38 cellular contexts compared by ENCODE assay signal in the genomic region with DNA sequence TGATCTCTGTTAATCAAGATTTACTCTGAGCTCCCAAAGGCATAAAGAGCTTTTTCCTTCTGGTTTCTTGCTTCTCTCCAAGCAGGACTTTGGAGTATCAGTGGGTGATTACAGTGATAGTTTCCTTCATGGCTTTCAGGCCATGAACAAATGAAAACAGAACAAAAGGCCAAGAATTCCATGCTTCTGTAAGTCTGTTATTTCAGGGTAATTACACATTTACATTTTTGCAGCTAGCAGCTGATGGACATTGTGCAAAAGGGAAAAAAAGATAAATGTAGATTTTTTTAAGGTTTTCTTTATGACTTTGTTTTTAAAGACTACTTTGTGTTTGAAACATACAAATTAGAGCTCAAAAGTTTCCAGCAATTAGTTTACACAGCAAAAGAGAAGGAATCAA.
"Had no signal": no experiment of that assay in that cellular context is flagged by ENCODE, and none has a peak within 500 bp of the region (broad histone marks: within the 10 kb centered on the region; RNA-seq: fewer than 3 reads in every experiment).

No MANE protein-coding gene starts in this region.

- H3K4me1 ChIP-seq: ascending aorta, breast epithelium had no signal

- H3K36me3 Mint-ChIP-seq: activated CD8-positive, alpha-beta memory T cell treated with anti-CD3 and anti-CD28 coated beads, Interleukin-2, amount 10 ng/mL, durations not matched to agents 7 days and 5 days; activated naive CD4-positive, alpha-beta T cell treated with anti-CD3 and anti-CD28 coated beads, Interleukin-2, amount 10 ng/mL, durations not matched to agents 7 days and 5 days; activated naive CD4-positive, alpha-beta T cell treated with anti-CD3 and anti-CD28 coated beads, Interleukin-2, amount 50 U/mL, for 24 hours; activated naive CD8-positive, alpha-beta T cell; activated naive CD8-positive, alpha-beta T cell treated with anti-CD3 and anti-CD28 coated beads, Interleukin-2, amount 10 ng/mL, durations not matched to agents 7 days and 5 days had no signal

- H3K9me3 Mint-ChIP-seq: activated naive CD4-positive, alpha-beta T cell treated with anti-CD3 and anti-CD28 coated beads, Interleukin-2, amount 50 U/mL, for 24 hours; activated naive CD8-positive, alpha-beta T cell treated with anti-CD3 and anti-CD28 coated beads, Interleukin-2, amount 10 ng/mL, durations not matched to agents 7 days and 5 days; activated T-cell treated with anti-CD3 and anti-CD28 coated beads, Interleukin-2, amount 50 U/mL, for 24 hours; activated T-helper 2 cell treated with anti-CD3 and anti-CD28 coated beads, Interferon-gamma antibody, Interleukin-2, Interleukin-4, amounts not matched to agents 10 μg/mL and 5 μg/mL and 100 μg/mL, durations not matched to agents 14 hours and 24 hours and 36 hours; T-helper 1 cell treated with Interleukin-12 subunit alpha and Interleukin-12 subunit beta and Interleukin-4 antibody, amounts not matched to agents 30 μg/mL and 1 μg/mL, for 36 hours; T-helper 2 cell treated with Interferon-gamma antibody and Interleukin-4, amounts not matched to agents 5 μg/mL and 100 μg/mL, for 36 hours had no signal

- DNase-seq: activated CD4-positive, alpha-beta memory T cell treated with anti-CD3 and anti-CD28 coated beads, Interleukin-2, amount 10 ng/mL, durations not matched to agents 7 days and 5 days; activated CD4-positive, alpha-beta T cell treated with anti-CD3 and anti-CD28 coated beads for 1 hour; activated CD4-positive, alpha-beta T cell treated with anti-CD3 and anti-CD28 coated beads for 36 hours; activated CD4-positive, alpha-beta T cell treated with anti-CD3 and anti-CD28 coated beads for 48 hours; activated CD4-positive, alpha-beta T cell treated with anti-CD3 and anti-CD28 coated beads, Interleukin-2, amount 10 ng/mL, durations not matched to agents 7 days and 5 days; activated CD4-positive, alpha-beta T cell treated with anti-CD3 and anti-CD28 coated beads, Interleukin-2, amount 50 U/mL, for 48 hours; activated CD4-positive, CD25-positive, alpha-beta regulatory T cell; activated CD8-positive, alpha-beta memory T cell treated with anti-CD3 and anti-CD28 coated beads for 24 hours; activated CD8-positive, alpha-beta memory T cell treated with anti-CD3 and anti-CD28 coated beads, Interleukin-2, amount 10 ng/mL, durations not matched to agents 7 days and 5 days; activated CD8-positive, alpha-beta memory T cell treated with anti-CD3 and anti-CD28 coated beads, Interleukin-2, amount 50 U/mL, for 48 hours; activated CD8-positive, alpha-beta T cell treated with anti-CD3 and anti-CD28 coated beads, Interleukin-2, amount 10 ng/mL, durations not matched to agents 7 days and 5 days; activated effector memory CD4-positive, alpha-beta T cell treated with Interleukin-2 at 50 U/mL for 16 hours; activated gamma-delta T cell; activated naive CD4-positive, alpha-beta T cell treated with anti-CD3 and anti-CD28 coated beads, Interleukin-2, amount 10 ng/mL, durations not matched to agents 7 days and 5 days; activated naive CD4-positive, alpha-beta T cell treated with Interleukin-2 at 50 U/mL for 16 hours; activated naive CD8-positive, alpha-beta T cell treated with anti-CD3 and anti-CD28 coated beads, Interleukin-2, amount 10 ng/mL, durations not matched to agents 7 days and 5 days; activated naive CD8-positive, alpha-beta T cell treated with anti-CD3 and anti-CD28 coated beads, Interleukin-2, amount 50 U/mL, for 24 hours; activated T-cell treated with anti-CD3 and anti-CD28 coated beads, Interleukin-2, amount 50 U/mL, for 24 hours; activated T-cell treated with anti-CD3 and anti-CD28 coated beads, Interleukin-2, amount 50 U/mL, for 48 hours; adrenal gland; amniotic stem cell; anterior cingulate cortex; body of pancreas; brain microvascular endothelial cell; central memory CD4-positive, alpha-beta T cell; SW 1271; T-helper 1 cell; T-helper 2 cell; T-helper 9 cell had no signal

- H3K27me3 ChIP-seq: adrenal gland, ascending aorta, body of pancreas, brain microvascular endothelial cell, breast epithelium had no signal

- H3K4me3 Mint-ChIP-seq: activated CD4-positive, alpha-beta memory T cell treated with anti-CD3 and anti-CD28 coated beads, Interleukin-2, amount 10 ng/mL, durations not matched to agents 7 days and 5 days; activated CD4-positive, alpha-beta T cell treated with anti-CD3 and anti-CD28 coated beads for 36 hours; activated CD4-positive, alpha-beta T cell treated with anti-CD3 and anti-CD28 coated beads, Interleukin-2, amount 10 ng/mL, durations not matched to agents 7 days and 5 days; activated CD8-positive, alpha-beta memory T cell treated with anti-CD3 and anti-CD28 coated beads, Interleukin-2, amount 10 ng/mL, durations not matched to agents 7 days and 5 days; activated CD8-positive, alpha-beta T cell treated with anti-CD3 and anti-CD28 coated beads, Interleukin-2, amount 10 ng/mL, durations not matched to agents 7 days and 5 days; activated naive CD4-positive, alpha-beta T cell treated with anti-CD3 and anti-CD28 coated beads, Interleukin-2, amount 10 ng/mL, durations not matched to agents 7 days and 5 days; activated naive CD4-positive, alpha-beta T cell treated with anti-CD3 and anti-CD28 coated beads, Interleukin-2, amount 50 U/mL, for 24 hours; activated naive CD8-positive, alpha-beta T cell; activated naive CD8-positive, alpha-beta T cell treated with anti-CD3 and anti-CD28 coated beads, Interleukin-2, amount 10 ng/mL, durations not matched to agents 7 days and 5 days; activated naive CD8-positive, alpha-beta T cell treated with anti-CD3 and anti-CD28 coated beads, Interleukin-2, amount 50 U/mL, for 24 hours; activated T-cell treated with anti-CD3 and anti-CD28 coated beads, Interleukin-2, amount 50 U/mL, for 24 hours; T-helper 1 cell treated with Interleukin-12 subunit alpha and Interleukin-12 subunit beta and Interleukin-4 antibody, amounts not matched to agents 30 μg/mL and 1 μg/mL, for 36 hours; T-helper 2 cell treated with Interferon-gamma antibody and Interleukin-4, amounts not matched to agents 5 μg/mL and 100 μg/mL, for 36 hours had no signal

- H3K9me3 ChIP-seq: adrenal gland, ascending aorta, body of pancreas, breast epithelium had no signal

- ATAC-seq: activated CD4-positive, alpha-beta T cell treated with anti-CD3 and anti-CD28 coated beads for 36 hours; activated CD4-positive, CD25-positive, alpha-beta regulatory T cell treated with anti-CD3 and anti-CD28 coated beads, Interleukin-2, amount 50 U/mL, for 24 hours; activated CD8-positive, alpha-beta memory T cell treated with anti-CD3 and anti-CD28 coated beads, Interleukin-2, amount 10 ng/mL, durations not matched to agents 7 days and 5 days; activated CD8-positive, alpha-beta T cell treated with anti-CD3 and anti-CD28 coated beads, Interleukin-2, amount 10 ng/mL, durations not matched to agents 7 days and 5 days; activated naive CD8-positive, alpha-beta T cell treated with anti-CD3 and anti-CD28 coated beads, Interleukin-2, amount 50 U/mL, for 24 hours; body of pancreas had no signal

- H3K4me3 ChIP-seq: adrenal gland, ascending aorta, body of pancreas, breast epithelium had no signal

- H3K27ac ChIP-seq: adrenal gland, ascending aorta, body of pancreas, brain microvascular endothelial cell, breast epithelium, VCaP had no signal

- H3K27ac Mint-ChIP-seq: activated CD4-positive, alpha-beta memory T cell treated with anti-CD3 and anti-CD28 coated beads, Interleukin-2, amount 10 ng/mL, durations not matched to agents 7 days and 5 days; activated CD4-positive, alpha-beta T cell treated with anti-CD3 and anti-CD28 coated beads for 36 hours; activated CD4-positive, alpha-beta T cell treated with anti-CD3 and anti-CD28 coated beads, Interleukin-2, amount 10 ng/mL, durations not matched to agents 7 days and 5 days; activated CD8-positive, alpha-beta memory T cell treated with anti-CD3 and anti-CD28 coated beads, Interleukin-2, amount 10 ng/mL, durations not matched to agents 7 days and 5 days; activated CD8-positive, alpha-beta T cell treated with anti-CD3 and anti-CD28 coated beads, Interleukin-2, amount 10 ng/mL, durations not matched to agents 7 days and 5 days; activated naive CD4-positive, alpha-beta T cell treated with anti-CD3 and anti-CD28 coated beads, Interleukin-2, amount 10 ng/mL, durations not matched to agents 7 days and 5 days; activated naive CD4-positive, alpha-beta T cell treated with anti-CD3 and anti-CD28 coated beads, Interleukin-2, amount 50 U/mL, for 24 hours; activated naive CD8-positive, alpha-beta T cell; activated naive CD8-positive, alpha-beta T cell treated with anti-CD3 and anti-CD28 coated beads, Interleukin-2, amount 10 ng/mL, durations not matched to agents 7 days and 5 days; activated naive CD8-positive, alpha-beta T cell treated with anti-CD3 and anti-CD28 coated beads, Interleukin-2, amount 50 U/mL, for 24 hours; activated T-cell treated with anti-CD3 and anti-CD28 coated beads, Interleukin-2, amount 50 U/mL, for 24 hours; activated T-helper 2 cell treated with anti-CD3 and anti-CD28 coated beads, Interferon-gamma antibody, Interleukin-2, Interleukin-4, amounts not matched to agents 10 μg/mL and 5 μg/mL and 100 μg/mL, durations not matched to agents 14 hours and 24 hours and 36 hours; T-helper 1 cell treated with Interleukin-12 subunit alpha and Interleukin-12 subunit beta and Interleukin-4 antibody, amounts not matched to agents 30 μg/mL and 1 μg/mL, for 36 hours; T-helper 2 cell treated with Interferon-gamma antibody and Interleukin-4, amounts not matched to agents 5 μg/mL and 100 μg/mL, for 36 hours had no signal

- H3K27me3 Mint-ChIP-seq: activated CD4-positive, alpha-beta memory T cell treated with anti-CD3 and anti-CD28 coated beads, Interleukin-2, amount 10 ng/mL, durations not matched to agents 7 days and 5 days; activated CD4-positive, alpha-beta T cell treated with anti-CD3 and anti-CD28 coated beads for 36 hours; activated CD4-positive, alpha-beta T cell treated with anti-CD3 and anti-CD28 coated beads, Interleukin-2, amount 10 ng/mL, durations not matched to agents 7 days and 5 days; activated CD8-positive, alpha-beta memory T cell treated with anti-CD3 and anti-CD28 coated beads, Interleukin-2, amount 10 ng/mL, durations not matched to agents 7 days and 5 days; activated naive CD4-positive, alpha-beta T cell treated with anti-CD3 and anti-CD28 coated beads, Interleukin-2, amount 10 ng/mL, durations not matched to agents 7 days and 5 days; activated naive CD4-positive, alpha-beta T cell treated with anti-CD3 and anti-CD28 coated beads, Interleukin-2, amount 50 U/mL, for 24 hours; activated naive CD8-positive, alpha-beta T cell; activated naive CD8-positive, alpha-beta T cell treated with anti-CD3 and anti-CD28 coated beads, Interleukin-2, amount 10 ng/mL, durations not matched to agents 7 days and 5 days; activated naive CD8-positive, alpha-beta T cell treated with anti-CD3 and anti-CD28 coated beads, Interleukin-2, amount 50 U/mL, for 24 hours; activated T-cell treated with anti-CD3 and anti-CD28 coated beads, Interleukin-2, amount 50 U/mL, for 24 hours had no signal

- H3K4me1 Mint-ChIP-seq: activated CD4-positive, alpha-beta memory T cell treated with anti-CD3 and anti-CD28 coated beads, Interleukin-2, amount 10 ng/mL, durations not matched to agents 7 days and 5 days; activated CD4-positive, alpha-beta T cell treated with anti-CD3 and anti-CD28 coated beads for 36 hours; activated CD4-positive, alpha-beta T cell treated with anti-CD3 and anti-CD28 coated beads, Interleukin-2, amount 10 ng/mL, durations not matched to agents 7 days and 5 days; activated CD8-positive, alpha-beta memory T cell treated with anti-CD3 and anti-CD28 coated beads, Interleukin-2, amount 10 ng/mL, durations not matched to agents 7 days and 5 days; activated naive CD4-positive, alpha-beta T cell treated with anti-CD3 and anti-CD28 coated beads, Interleukin-2, amount 10 ng/mL, durations not matched to agents 7 days and 5 days; activated naive CD4-positive, alpha-beta T cell treated with anti-CD3 and anti-CD28 coated beads, Interleukin-2, amount 50 U/mL, for 24 hours; activated naive CD8-positive, alpha-beta T cell treated with anti-CD3 and anti-CD28 coated beads, Interleukin-2, amount 10 ng/mL, durations not matched to agents 7 days and 5 days; activated naive CD8-positive, alpha-beta T cell treated with anti-CD3 and anti-CD28 coated beads, Interleukin-2, amount 50 U/mL, for 24 hours had no signal

- H3K36me3 ChIP-seq: adrenal gland, ascending aorta, brain microvascular endothelial cell, breast epithelium had no signal
